In the genomic region with DNA sequence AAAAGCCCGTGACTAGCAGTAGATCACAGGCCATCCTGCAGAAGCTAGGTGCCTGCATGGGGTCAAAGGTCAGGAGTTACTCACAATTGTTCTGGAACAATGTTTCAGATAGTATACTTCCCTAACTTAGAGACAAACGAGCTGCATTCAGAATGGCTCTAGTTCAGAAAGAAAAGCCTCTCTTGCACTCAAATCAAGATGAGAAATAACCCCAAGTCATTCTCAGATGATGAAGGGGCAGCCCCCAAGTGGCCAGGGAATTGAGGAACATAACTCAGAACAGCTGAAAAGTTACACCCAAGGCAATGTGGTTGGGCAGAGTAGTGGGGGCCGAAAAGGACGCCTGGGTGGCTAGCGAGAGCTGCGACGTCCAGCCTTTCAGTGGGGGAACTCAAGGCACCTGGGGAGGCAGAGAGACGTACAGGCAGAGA, we compare ENCODE assay signal across 8 cellular contexts. TPM values are rescaled to one million over a fixed set of nuclear protein-coding genes. Genes with fewer than 3 reads are reported as not detected.
DNase-seq lines count a peak whose midpoint lies in the region; ATAC-seq and TF ChIP-seq lines count a peak whose summit lies in the region.

No MANE protein-coding gene starts in this region.

- intact Hi-C loops in esophagus squamous epithelium (cut with DNase I) = no loop called here

- H3K9me3 Mint-ChIP-seq in immature natural killer cell = no peaks in the 10 kb centered on the region
- peaks cover 3% of the 10 kb centered on the region for H3K9me3 Mint-ChIP-seq in glutamatergic neuron (ENCODE audit: unreplicated experiment)

- H3K9me3 ChIP-seq in esophagus squamous epithelium = no peaks in the 10 kb centered on the region

- H3K36me3 Mint-ChIP-seq in immature natural killer cell (peaks cover 0 to 4% (median 3%) of the 10 kb centered on the region in 3 donors), glutamatergic neuron (ENCODE audit: unreplicated experiment) (no peaks in the 10 kb centered on the region)

- H3K4me3 Mint-ChIP-seq in immature natural killer cell = peak overlapping the region in 3 of 5 donors; percentile 60 to 76 (median 73)
- no peak overlapping the region for H3K4me3 Mint-ChIP-seq in glutamatergic neuron (ENCODE audit: unreplicated experiment)

- DNase-seq in immature natural killer cell (no peak), glutamatergic neuron (no peak), esophagus squamous epithelium (lab: John Stamatoyannopoulos, UW) (no peak), NCI-H1694 treated with DMSO at 0.1 percent for 48 hours (lab: John Stamatoyannopoulos, UW) (no peak), brain microvascular endothelial cell (no peak)

- WGBS in esophagus squamous epithelium, 2 donors = 70 to 79% methylated on average over 7 to 8 of the region's 8 CpGs

- H3K27me3 Mint-ChIP-seq in immature natural killer cell (ENCODE audit: low read depth in 3 of 3) (peaks cover 4 to 29% (median 12%) of the 10 kb centered on the region in 3 donors), glutamatergic neuron (ENCODE audit: unreplicated experiment) (peaks cover 6% of the 10 kb centered on the region)

- H3K4me1 ChIP-seq in esophagus squamous epithelium = peaks cover 0 to 78% (median 35%) of the 10 kb centered on the region in 3 donors

- H3K27ac Mint-ChIP-seq in immature natural killer cell = no peak overlapping the region
- no peak overlapping the region for H3K27ac Mint-ChIP-seq in glutamatergic neuron (ENCODE audit: unreplicated experiment)

- H3K27ac ChIP-seq in esophagus squamous epithelium = peak overlapping the region in 1 of 4 donors; percentile 41
- H3K27ac ChIP-seq in brain microvascular endothelial cell = no peak overlapping the region

- ATAC-seq in GM18498 (IDR thresholded peaks at IDR 0.05; ENCODE audit: unreplicated experiment) = peak; percentile 52
- peak; percentile 48 for ATAC-seq in GM21423 (IDR thresholded peaks at IDR 0.05; ENCODE audit: unreplicated experiment)
- peak; percentile 45 for ATAC-seq in HG03521 (IDR thresholded peaks at IDR 0.05; ENCODE audit: unreplicated experiment)

- no peaks in the 10 kb centered on the region for H3K36me3 ChIP-seq in esophagus squamous epithelium
- no peaks in the 10 kb centered on the region for H3K36me3 ChIP-seq in brain microvascular endothelial cell (replicated peaks)

- H3K27me3 ChIP-seq in esophagus squamous epithelium (no peaks in the 10 kb centered on the region), brain microvascular endothelial cell (replicated peaks) (no peaks in the 10 kb centered on the region)

- TF ChIP-seq CTCF in glutamatergic neuron (IDR thresholded peaks at IDR 0.05; ENCODE audit: partially characterized antibody, unreplicated experiment) (no peak), esophagus squamous epithelium (IDR thresholded peaks at IDR 0.05) (no peak), brain microvascular endothelial cell (IDR thresholded peaks at IDR 0.05; ENCODE audit: low read depth, low read length, missing control alignments) (no peak)

- no peak for TF ChIP-seq POLR2A in esophagus squamous epithelium (IDR thresholded peaks at IDR 0.05)

- in situ Hi-C loops in brain microvascular endothelial cell (cut with HindIII; ENCODE audit: low pct_ligation_motif_present, low sequenced_read_pairs) = no loop called here

- peaks cover 0 to 62% of the 10 kb centered on the region in 2 donors for H3K4me1 Mint-ChIP-seq in immature natural killer cell
- H3K4me1 Mint-ChIP-seq in glutamatergic neuron (ENCODE audit: low read depth, unreplicated experiment) = peaks cover 64% of the 10 kb centered on the region

- H3K4me3 ChIP-seq in esophagus squamous epithelium = no peak overlapping the region
- H3K4me3 ChIP-seq in brain microvascular endothelial cell (ENCODE audit: low read depth, low read length) = no peak overlapping the region

RNA-seq across cellular contexts. Expression of a gene that starts 27.8 kb away (rescaled TPM):
- 100 to 1,000 TPM; 358 to 488 (median 414) TPM for polyA plus RNA-seq in immature natural killer cell
- 525 TPM for total RNA-seq in glutamatergic neuron (ENCODE audit: unreplicated experiment)
- 10 to 100 TPM; 11.8 to 54.6 (median 21.4) TPM for total RNA-seq in esophagus squamous epithelium
